8 cellular contexts compared by ENCODE assay signal in the genomic region with DNA sequence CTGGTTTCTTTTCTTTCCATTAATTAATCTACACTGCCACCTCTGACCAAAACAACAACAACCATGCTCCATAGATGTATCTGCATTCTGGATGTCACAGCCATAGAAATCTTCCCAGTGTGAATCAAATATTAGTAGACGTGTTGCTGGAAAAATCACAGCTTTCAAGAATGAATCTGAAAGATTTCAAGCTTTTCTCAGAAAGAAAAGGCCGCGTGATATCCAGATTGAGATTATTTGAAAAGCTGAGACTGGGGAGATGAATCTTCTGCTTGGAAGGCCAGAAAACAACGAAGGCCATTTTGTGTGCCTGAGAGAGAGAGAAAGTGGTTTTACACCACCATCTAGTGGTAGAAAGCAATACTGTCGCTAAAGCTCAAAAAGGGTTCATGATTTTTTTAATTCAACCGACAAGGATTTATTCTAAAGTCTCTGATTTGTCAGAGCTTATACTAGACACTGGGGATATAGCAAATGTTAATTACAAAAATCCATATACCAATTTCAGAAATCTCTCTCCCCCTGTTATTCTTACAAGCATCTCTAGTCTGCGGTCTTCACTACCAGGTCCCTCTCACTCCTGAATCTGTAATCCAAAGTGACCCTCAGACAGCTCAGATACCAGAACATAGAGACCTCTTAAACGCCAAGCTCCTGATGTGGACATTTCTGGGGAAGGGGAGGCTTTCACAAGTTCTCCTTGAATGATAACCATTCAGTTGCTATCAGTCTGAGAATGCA.
DNase-seq lines count a peak whose midpoint lies in the region; ATAC-seq lines count a peak whose summit lies in the region.

No MANE protein-coding gene starts in this region.

- H4K91ac ChIP-seq in neuronal stem cell (ENCODE audit: low read depth, low read length, poor library complexity) = no peak overlapping the region

- WGBS in neuronal stem cell (ENCODE audit: extremely low coverage in 2 of 2, insufficient read length in 2 of 2, insufficient replicate concordance in 1 of 2), 2 donors = no CpG with 5 or more reads among the region's 8 CpGs

- peak; percentile 78 for DNase-seq in DMS153 treated with DMSO at 0.1 percent for 48 hours (lab: John Stamatoyannopoulos, UW; ENCODE audit: unreplicated experiment)
- peak; percentile 71 for DNase-seq in NCI-H345 treated with DMSO at 0.1 percent for 48 hours (lab: John Stamatoyannopoulos, UW; ENCODE audit: unreplicated experiment)
- peak; percentile 31 for DNase-seq in activated CD4-positive, alpha-beta memory T cell treated with anti-CD3 and anti-CD28 coated beads, Interleukin-2, amount 10 ng/mL, durations not matched to agents 7 days and 5 days
- peak; percentile 69 for DNase-seq in fibroblast of the conjunctiva (ENCODE audit: low read depth)
- peak; percentile 72 for DNase-seq in neuronal stem cell (ENCODE audit: low spot score)
- DNase-seq in posterior vena cava (ENCODE audit: low spot score) = no peak

- H4K8ac ChIP-seq in neuronal stem cell (ENCODE audit: low read depth, low read length) = no peak overlapping the region

- CTCF ChIA-PET in activated CD4-positive, alpha-beta memory T cell treated with anti-CD3 and anti-CD28 coated beads, Interleukin-2, amount 10 ng/mL, durations not matched to agents 7 days and 5 days (lab: Charles Lee) = interaction anchor here (0.8 to 6.7 kb wide), 51 partner anchors 11 to 1210 kb away, joined by 3 to 422 read pairs (median 5); no protein-coding TSS in a partner anchor

- H3K27me3 Mint-ChIP-seq in activated CD4-positive, alpha-beta memory T cell treated with anti-CD3 and anti-CD28 coated beads, Interleukin-2, amount 10 ng/mL, durations not matched to agents 7 days and 5 days = peaks cover 18% of the 10 kb centered on the region

- no peak overlapping the region for H3K18ac ChIP-seq in neuronal stem cell (ENCODE audit: low read length)

- H3K36me3 Mint-ChIP-seq in activated CD4-positive, alpha-beta memory T cell treated with anti-CD3 and anti-CD28 coated beads, Interleukin-2, amount 10 ng/mL, durations not matched to agents 7 days and 5 days (ENCODE audit: low read depth) = peaks cover 4% of the 10 kb centered on the region

- H2BK12ac ChIP-seq in neuronal stem cell (ENCODE audit: low read length) = no peak overlapping the region

- no peak overlapping the region for H2BK15ac ChIP-seq in neuronal stem cell (ENCODE audit: low read length)

- no peaks in the 10 kb centered on the region for H3K9me3 ChIP-seq in neuronal stem cell (replicated peaks in 1 of 2; ENCODE audit: control insufficient read depth in 2 of 2, insufficient read depth in 1 of 2, low read depth in 1 of 2, low read length in 2 of 2)

- ATAC-seq in GM19324 (IDR thresholded peaks at IDR 0.05; ENCODE audit: low FRiP score, unreplicated experiment) (peak; percentile 43), HG03280 (IDR thresholded peaks at IDR 0.05; ENCODE audit: unreplicated experiment) (peak; percentile 49)

- H3K4ac ChIP-seq in neuronal stem cell (ENCODE audit: low read length) = no peak overlapping the region

- peaks cover 7% of the 10 kb centered on the region in 2 donors for H3K4me1 ChIP-seq in neuronal stem cell (ENCODE audit: control insufficient read depth in 2 of 2, insufficient read depth in 1 of 2, low read depth in 1 of 2, low read length in 2 of 2)

- H3K23ac ChIP-seq in neuronal stem cell (ENCODE audit: low read depth, low read length, poor library complexity) = no peak overlapping the region

- no peaks in the 10 kb centered on the region for H3K36me3 ChIP-seq in neuronal stem cell (replicated peaks in 1 of 2; ENCODE audit: control insufficient read depth in 2 of 2, insufficient read depth in 2 of 2, low read length in 2 of 2)

- H3K27ac Mint-ChIP-seq in activated CD4-positive, alpha-beta memory T cell treated with anti-CD3 and anti-CD28 coated beads, Interleukin-2, amount 10 ng/mL, durations not matched to agents 7 days and 5 days = peak overlapping the region; percentile 93

- peak overlapping the region; percentile 75 for H3K4me3 Mint-ChIP-seq in activated CD4-positive, alpha-beta memory T cell treated with anti-CD3 and anti-CD28 coated beads, Interleukin-2, amount 10 ng/mL, durations not matched to agents 7 days and 5 days

- intact Hi-C loops in posterior vena cava (cut with DNase I) = loop anchor here (5.0 to 10.0 kb wide), 4 partner anchors 52 to 1214 kb away; no protein-coding TSS in a partner anchor

- H3K27ac ChIP-seq in neuronal stem cell (replicated peaks; ENCODE audit: low read length) = no peak overlapping the region

- POLR2A ChIA-PET in activated CD4-positive, alpha-beta memory T cell treated with anti-CD3 and anti-CD28 coated beads, Interleukin-2, amount 10 ng/mL, durations not matched to agents 7 days and 5 days (lab: Charles Lee) = interaction anchor here (0.7 to 4.3 kb wide), 23 partner anchors 11 to 1192 kb away, joined by 3 to 72 read pairs (median 4); no protein-coding TSS in a partner anchor

- no peak overlapping the region for H3K9ac ChIP-seq in neuronal stem cell (ENCODE audit: low read depth, low read length, poor library complexity)

- H3K4me1 Mint-ChIP-seq in activated CD4-positive, alpha-beta memory T cell treated with anti-CD3 and anti-CD28 coated beads, Interleukin-2, amount 10 ng/mL, durations not matched to agents 7 days and 5 days = peaks cover 29% of the 10 kb centered on the region

- no peak overlapping the region for H3K14ac ChIP-seq in neuronal stem cell (ENCODE audit: low read length)

- no peaks in the 10 kb centered on the region for H3K9me3 Mint-ChIP-seq in activated CD4-positive, alpha-beta memory T cell treated with anti-CD3 and anti-CD28 coated beads, Interleukin-2, amount 10 ng/mL, durations not matched to agents 7 days and 5 days

- H2AK5ac ChIP-seq in neuronal stem cell (ENCODE audit: low read depth, low read length) = no peak overlapping the region

- H2BK120ac ChIP-seq in neuronal stem cell (ENCODE audit: low read depth, low read length) = no peak overlapping the region

- no peaks in the 10 kb centered on the region for H3K27me3 ChIP-seq in neuronal stem cell (ENCODE audit: control insufficient read depth in 3 of 3, insufficient read depth in 3 of 3, low read depth in 1 of 3, low read length in 3 of 3)

- no peak overlapping the region for H3K4me2 ChIP-seq in neuronal stem cell (ENCODE audit: insufficient read depth, low read length, poor library complexity, severe bottlenecking)

- H3K4me3 ChIP-seq in neuronal stem cell (ENCODE audit: low read length in 2 of 2) = no peak overlapping the region

- H2BK5ac ChIP-seq in neuronal stem cell (ENCODE audit: low read length) = no peak overlapping the region

- H2AFZ ChIP-seq in neuronal stem cell (ENCODE audit: low read length) = peak overlapping the region; percentile 85

- no peaks in the 10 kb centered on the region for H3K79me1 ChIP-seq in neuronal stem cell (ENCODE audit: low read depth, low read length)
